1 cellular context compared by ENCODE assay signal in the genomic region with DNA sequence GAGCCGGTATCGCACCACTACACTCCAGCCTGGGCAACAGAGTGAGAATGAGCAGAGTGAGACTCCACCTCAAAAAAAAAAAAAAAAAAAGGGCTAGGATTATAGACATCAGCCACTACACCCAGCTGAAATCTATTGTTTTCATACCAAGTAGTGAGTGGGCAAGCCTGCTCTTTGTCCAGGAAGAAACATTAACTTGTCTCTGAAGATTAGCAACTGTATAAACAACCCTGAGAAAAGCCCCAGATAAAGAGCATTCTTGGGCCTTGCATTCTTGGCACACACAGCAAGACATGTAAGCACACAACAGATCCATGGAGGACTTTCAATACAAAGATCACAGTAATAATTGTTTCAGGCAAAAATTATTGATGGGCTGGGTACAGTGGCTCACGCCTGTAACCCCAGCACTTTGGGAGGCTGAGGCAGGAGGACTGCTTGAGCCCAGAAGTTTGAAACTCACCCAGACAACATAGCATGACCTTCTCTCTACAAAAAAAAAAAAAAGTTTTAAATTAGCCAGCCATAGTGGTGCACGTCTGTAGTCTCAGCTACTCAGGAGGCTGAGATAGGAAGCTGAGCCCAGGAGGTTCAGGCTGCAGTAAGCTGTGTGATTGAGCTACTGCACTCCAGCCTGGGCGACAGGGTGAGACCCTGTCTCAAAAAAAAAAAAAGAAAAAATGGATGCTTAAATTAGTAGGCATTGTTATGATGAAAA.
TF ChIP-seq lines count a peak whose summit lies in the region.

No MANE protein-coding gene starts in this region.

TF ChIP-seq in GM23338, 12 proteins besides CTCF, POLR2A, EP300 and RAD21:
- TF ChIP-seq, protein P1, sequence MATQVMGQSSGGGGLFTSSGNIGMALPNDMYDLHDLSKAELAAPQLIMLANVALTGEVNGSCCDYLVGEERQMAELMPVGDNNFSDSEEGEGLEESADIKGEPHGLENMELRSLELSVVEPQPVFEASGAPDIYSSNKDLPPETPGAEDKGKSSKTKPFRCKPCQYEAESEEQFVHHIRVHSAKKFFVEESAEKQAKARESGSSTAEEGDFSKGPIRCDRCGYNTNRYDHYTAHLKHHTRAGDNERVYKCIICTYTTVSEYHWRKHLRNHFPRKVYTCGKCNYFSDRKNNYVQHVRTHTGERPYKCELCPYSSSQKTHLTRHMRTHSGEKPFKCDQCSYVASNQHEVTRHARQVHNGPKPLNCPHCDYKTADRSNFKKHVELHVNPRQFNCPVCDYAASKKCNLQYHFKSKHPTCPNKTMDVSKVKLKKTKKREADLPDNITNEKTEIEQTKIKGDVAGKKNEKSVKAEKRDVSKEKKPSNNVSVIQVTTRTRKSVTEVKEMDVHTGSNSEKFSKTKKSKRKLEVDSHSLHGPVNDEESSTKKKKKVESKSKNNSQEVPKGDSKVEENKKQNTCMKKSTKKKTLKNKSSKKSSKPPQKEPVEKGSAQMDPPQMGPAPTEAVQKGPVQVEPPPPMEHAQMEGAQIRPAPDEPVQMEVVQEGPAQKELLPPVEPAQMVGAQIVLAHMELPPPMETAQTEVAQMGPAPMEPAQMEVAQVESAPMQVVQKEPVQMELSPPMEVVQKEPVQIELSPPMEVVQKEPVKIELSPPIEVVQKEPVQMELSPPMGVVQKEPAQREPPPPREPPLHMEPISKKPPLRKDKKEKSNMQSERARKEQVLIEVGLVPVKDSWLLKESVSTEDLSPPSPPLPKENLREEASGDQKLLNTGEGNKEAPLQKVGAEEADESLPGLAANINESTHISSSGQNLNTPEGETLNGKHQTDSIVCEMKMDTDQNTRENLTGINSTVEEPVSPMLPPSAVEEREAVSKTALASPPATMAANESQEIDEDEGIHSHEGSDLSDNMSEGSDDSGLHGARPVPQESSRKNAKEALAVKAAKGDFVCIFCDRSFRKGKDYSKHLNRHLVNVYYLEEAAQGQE (IDR thresholded peaks at IDR 0.05; ENCODE audit: unreplicated experiment): no peak
- TF ChIP-seq ZNF331 (CRISPR knock-in tag; IDR thresholded peaks at IDR 0.05; ENCODE audit: low read depth): no peak
- no peak for TF ChIP-seq JUNB (IDR thresholded peaks at IDR 0.05; ENCODE audit: unreplicated experiment)
- TF ChIP-seq ZNF114 (CRISPR knock-in tag; IDR thresholded peaks at IDR 0.05): no peak
- TF ChIP-seq STAT1 (IDR thresholded peaks at IDR 0.05; ENCODE audit: unreplicated experiment): no peak
- TF ChIP-seq, protein P2, sequence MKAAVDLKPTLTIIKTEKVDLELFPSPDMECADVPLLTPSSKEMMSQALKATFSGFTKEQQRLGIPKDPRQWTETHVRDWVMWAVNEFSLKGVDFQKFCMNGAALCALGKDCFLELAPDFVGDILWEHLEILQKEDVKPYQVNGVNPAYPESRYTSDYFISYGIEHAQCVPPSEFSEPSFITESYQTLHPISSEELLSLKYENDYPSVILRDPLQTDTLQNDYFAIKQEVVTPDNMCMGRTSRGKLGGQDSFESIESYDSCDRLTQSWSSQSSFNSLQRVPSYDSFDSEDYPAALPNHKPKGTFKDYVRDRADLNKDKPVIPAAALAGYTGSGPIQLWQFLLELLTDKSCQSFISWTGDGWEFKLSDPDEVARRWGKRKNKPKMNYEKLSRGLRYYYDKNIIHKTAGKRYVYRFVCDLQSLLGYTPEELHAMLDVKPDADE (IDR thresholded peaks at IDR 0.05): no peak
- no peak for TF ChIP-seq NANOG (IDR thresholded peaks at IDR 0.05; ENCODE audit: borderline replicate concordance)
